7 cellular contexts compared by ENCODE assay signal in the genomic region with DNA sequence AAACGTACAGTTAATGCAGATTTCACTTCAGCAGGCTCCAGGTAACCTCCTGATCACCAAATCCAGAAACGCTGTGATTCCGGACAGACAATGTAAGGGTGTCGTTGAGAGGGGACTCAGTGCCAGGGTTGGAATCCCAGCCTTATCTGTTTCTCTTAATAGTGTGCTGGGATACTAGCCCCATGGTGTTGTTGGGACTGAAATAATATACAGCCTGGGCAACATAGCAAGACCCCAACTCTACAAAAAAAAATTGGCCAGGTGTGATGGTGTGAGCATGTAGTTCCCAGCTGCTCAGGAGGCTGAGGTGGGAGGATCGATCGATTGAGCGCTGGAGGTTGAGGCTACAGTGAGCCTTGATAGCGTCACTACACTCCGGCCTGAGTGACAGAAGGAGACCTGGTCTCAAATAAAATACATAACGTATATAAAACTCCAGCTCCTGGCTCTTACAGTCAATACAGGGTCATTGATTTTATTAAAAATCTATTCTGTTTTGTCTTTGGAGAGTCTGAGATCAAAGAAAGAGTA. TPM values are rescaled to one million over a fixed set of nuclear protein-coding genes. Genes with fewer than 3 reads are reported as not detected.
DNase-seq lines count a peak whose midpoint lies in the region; ATAC-seq and TF ChIP-seq lines count a peak whose summit lies in the region.

No MANE protein-coding gene starts in this region.

- no peak for DNase-seq in immature natural killer cell
- DNase-seq in stomach: no peak
- no peak for DNase-seq in NCI-H1417 treated with DMSO at 0.1 percent for 48 hours (lab: John Stamatoyannopoulos, UW)
- DNase-seq in GM19238 (ENCODE audit: insufficient read length, low spot score): no peak

- WGBS in stomach, 5 donors: 66 to 77% (median 69%) methylated on average over 10 of the region's 10 CpGs

- no peaks in the 10 kb centered on the region for H3K9me3 ChIP-seq in HUES6 (ENCODE audit: control insufficient read depth, insufficient read depth, low read depth, low read length)
- no peaks in the 10 kb centered on the region for H3K9me3 ChIP-seq in stomach

- peak overlapping the region; percentile 86 for H3K27ac Mint-ChIP-seq in activated naive CD8-positive, alpha-beta T cell
- peak overlapping the region in 4 of 6 donors; percentile 31 to 80 (median 53) for H3K27ac Mint-ChIP-seq in immature natural killer cell

- peaks cover 30% of the 10 kb centered on the region for H3K4me1 Mint-ChIP-seq in activated naive CD8-positive, alpha-beta T cell (ENCODE audit: low read depth)
- peaks cover 18 to 28% of the 10 kb centered on the region in 2 donors for H3K4me1 Mint-ChIP-seq in immature natural killer cell

- ATAC-seq in HG03108 (IDR thresholded peaks at IDR 0.05; ENCODE audit: unreplicated experiment): no peak

- intact Hi-C loops in stomach (cut with DNase I; ENCODE audit: low total_unique reads): no loop called here

- H3K4me3 ChIP-seq in HUES6 (ENCODE audit: low read depth, low read length) (peak overlapping the region; percentile 97), stomach (peak overlapping the region; percentile 87 to 94 (median 88))

- H3K36me3 Mint-ChIP-seq in activated naive CD8-positive, alpha-beta T cell: peaks cover 9% of the 10 kb centered on the region
- H3K36me3 Mint-ChIP-seq in immature natural killer cell: peaks cover 2 to 17% (median 14%) of the 10 kb centered on the region in 3 donors

- TF ChIP-seq CTCF in stomach (IDR thresholded peaks at IDR 0.05): no peak

- no peaks in the 10 kb centered on the region for H3K9me3 Mint-ChIP-seq in activated naive CD8-positive, alpha-beta T cell (ENCODE audit: low read depth)
- H3K9me3 Mint-ChIP-seq in immature natural killer cell: no peaks in the 10 kb centered on the region

- H3K27me3 ChIP-seq in HUES6 (ENCODE audit: control insufficient read depth, insufficient read depth, low read length) (no peaks in the 10 kb centered on the region), stomach (no peaks in the 10 kb centered on the region)

- H3K27me3 Mint-ChIP-seq in activated naive CD8-positive, alpha-beta T cell: no peaks in the 10 kb centered on the region
- peaks cover 0 to 6% (median 5%) of the 10 kb centered on the region in 3 donors for H3K27me3 Mint-ChIP-seq in immature natural killer cell (ENCODE audit: low read depth in 3 of 3)

- peak overlapping the region; percentile 96 for H3K4me3 Mint-ChIP-seq in activated naive CD8-positive, alpha-beta T cell
- H3K4me3 Mint-ChIP-seq in immature natural killer cell: peak overlapping the region; percentile 81 to 97 (median 91)

- H3K4me1 ChIP-seq in HUES6 (ENCODE audit: control insufficient read depth, insufficient read depth, low read length) (peaks cover 3% of the 10 kb centered on the region; the same call in 1 of the 2 replicates), stomach (peaks cover 20 to 51% (median 38%) of the 10 kb centered on the region in 4 donors)

- TF ChIP-seq EP300 in stomach (IDR thresholded peaks at IDR 0.05): no peak

- H3K27ac ChIP-seq in HUES6 (ENCODE audit: low read depth, low read length) (peak overlapping the region; percentile 95; the same call in 1 of the 2 replicates), stomach (peak overlapping the region; percentile 85 to 92 (median 89))

- H3K36me3 ChIP-seq in HUES6 (ENCODE audit: control insufficient read depth, insufficient read depth, low read length): peaks cover 52% of the 10 kb centered on the region
- peaks cover 33 to 45% (median 43%) of the 10 kb centered on the region in 4 donors for H3K36me3 ChIP-seq in stomach

- H3K9ac ChIP-seq in HUES6 (ENCODE audit: low read length): peak overlapping the region; percentile 94

- no peak for TF ChIP-seq POLR2A in stomach (IDR thresholded peaks at IDR 0.05)

RNA-seq across cellular contexts. Expression of a gene that starts 1.3 kb away (rescaled TPM):
- polyA plus RNA-seq in immature natural killer cell (100 to 1,000 TPM; 145 to 163 (median 161) TPM), stomach (100 to 1,000 TPM; 221 to 303 (median 223) TPM)
- 100 to 1,000 TPM; 105 to 274 (median 165) TPM for total RNA-seq in stomach

RNA-seq across cellular contexts. Expression of a gene that starts 33.4 kb away (rescaled TPM):
- polyA plus RNA-seq in immature natural killer cell (1 to 10 TPM in 2 of 3 donors, under 1 TPM in 1; 0.24 to 1.6 (median 1.0) TPM), stomach (10 to 100 TPM in 2 of 3 donors, 1 to 10 TPM in 1; 8.3 to 16.8 (median 13.0) TPM)
- total RNA-seq in stomach: 100 to 1,000 TPM in 2 of 5 donors, 10 to 100 TPM in 2, 1 to 10 TPM in 1; 9.3 to 300 (median 35.5) TPM
